In genomic region chr20:41145821-41146620, GRCh38 we compare ENCODE assay signal across 10 cellular contexts. TPM values are rescaled to one million over a fixed set of nuclear protein-coding genes. Genes with fewer than 3 reads are reported as not detected.
DNase-seq lines count a peak whose midpoint lies in the region; ATAC-seq and TF ChIP-seq lines count a peak whose summit lies in the region.
"Had no signal": no experiment of that assay in that cellular context is flagged by ENCODE, and none has a peak within 500 bp of the region (broad histone marks: within the 10 kb centered on the region; RNA-seq: fewer than 3 reads in every experiment).

No MANE protein-coding gene starts in this region.

- H3K23ac ChIP-seq in neuronal stem cell (ENCODE audit: low read depth, low read length, poor library complexity) = no peak overlapping the region

- TF ChIP-seq CTCF in spleen (IDR thresholded peaks at IDR 0.05 in 8 of 11, conservative IDR thresholded peaks at IDR 0.05 in 3 of 11) (no peak), mesothelial cell of epicardium (IDR thresholded peaks at IDR 0.05; ENCODE audit: unreplicated experiment) (no peak)

- peak overlapping the region; percentile 72 for H3K27ac Mint-ChIP-seq in activated naive CD8-positive, alpha-beta T cell treated with anti-CD3 and anti-CD28 coated beads for 36 hours
- H3K27ac Mint-ChIP-seq in mesothelial cell of epicardium = no peak overlapping the region

- H3K9me3 Mint-ChIP-seq in activated naive CD8-positive, alpha-beta T cell treated with anti-CD3 and anti-CD28 coated beads for 36 hours = no peaks in the 10 kb centered on the region
- no peaks in the 10 kb centered on the region for H3K9me3 Mint-ChIP-seq in mesothelial cell of epicardium

- H3K27ac ChIP-seq in spleen (peak overlapping the region; percentile 35 to 98 (median 56)), neuronal stem cell (replicated peaks; ENCODE audit: low read length) (no peak overlapping the region)
- H3K27ac ChIP-seq: HL-60 had no signal

- H3K4me3 ChIP-seq in MG63 (no peak overlapping the region), spleen (peak overlapping the region in 1 of 8 donors; percentile 7), neuronal stem cell (ENCODE audit: low read length in 2 of 2) (no peak overlapping the region)

- 65 to 81% (median 77%) methylated on average over 9 to 12 of the region's 12 CpGs for WGBS in spleen, 5 donors
- no CpG with 5 or more reads among the region's 12 CpGs for WGBS in neuronal stem cell (ENCODE audit: extremely low coverage in 2 of 2, insufficient read length in 2 of 2, insufficient replicate concordance in 1 of 2), 2 donors

- peak; percentile 37 for ATAC-seq in left ventricle myocardium superior
- no peak for ATAC-seq in HG03097 (IDR thresholded peaks at IDR 0.05; ENCODE audit: low FRiP score, unreplicated experiment)

- H3K9ac ChIP-seq in neuronal stem cell (ENCODE audit: low read depth, low read length, poor library complexity) = no peak overlapping the region

- no peak overlapping the region for H2AFZ ChIP-seq in neuronal stem cell (ENCODE audit: low read length)

- TF ChIP-seq POLR2A in spleen (IDR thresholded peaks at IDR 0.05) = no peak

- peaks cover 28% of the 10 kb centered on the region for H3K79me1 ChIP-seq in neuronal stem cell (ENCODE audit: low read depth, low read length)

- H4K91ac ChIP-seq in neuronal stem cell (ENCODE audit: low read depth, low read length, poor library complexity) = no peak overlapping the region

- H3K4me1 Mint-ChIP-seq in activated naive CD8-positive, alpha-beta T cell treated with anti-CD3 and anti-CD28 coated beads for 36 hours = peaks cover 91% of the 10 kb centered on the region
- H3K4me1 Mint-ChIP-seq in mesothelial cell of epicardium = peaks cover 32% of the 10 kb centered on the region

- H3K4me1 ChIP-seq in spleen (peaks cover 65 to 100% (median 93%) of the 10 kb centered on the region in 6 donors), neuronal stem cell (ENCODE audit: control insufficient read depth in 2 of 2, insufficient read depth in 1 of 2, low read depth in 1 of 2, low read length in 2 of 2) (peaks cover 5 to 13% of the 10 kb centered on the region in 2 donors)

- peaks cover 12% of the 10 kb centered on the region for H3K36me3 ChIP-seq in MG63
- peaks cover 0 to 7% (median 0%) of the 10 kb centered on the region in 6 donors for H3K36me3 ChIP-seq in spleen
- H3K36me3 ChIP-seq in neuronal stem cell (replicated peaks in 1 of 2; ENCODE audit: control insufficient read depth in 2 of 2, insufficient read depth in 2 of 2, low read length in 2 of 2) = peaks cover 2 to 95% of the 10 kb centered on the region in 2 donors

- peaks cover 66% of the 10 kb centered on the region for H3K36me3 Mint-ChIP-seq in activated naive CD8-positive, alpha-beta T cell treated with anti-CD3 and anti-CD28 coated beads for 36 hours
- H3K36me3 Mint-ChIP-seq in mesothelial cell of epicardium = peaks cover 15% of the 10 kb centered on the region

- DNase-seq in MG63 (peak; percentile 93), left ventricle myocardium superior (peak; percentile 63), spleen (peak; percentile 78), UCSD-AML1 (lab: John Stamatoyannopoulos, UW; ENCODE audit: unreplicated experiment) (no peak), neuronal stem cell (ENCODE audit: low spot score) (no peak), mesothelial cell of epicardium (ENCODE audit: low spot score in 2 of 2, unreplicated experiment in 2 of 2) (no peak)
- no peak for DNase-seq in activated naive CD8-positive, alpha-beta T cell treated with anti-CD3 and anti-CD28 coated beads for 36 hours
- DNase-seq: stimulated activated CD4-positive, alpha-beta T cell treated with anti-CD3 and anti-CD28 coated beads, Interleukin-1b, Interleukin-23, amount 100 ng/mL, for 48 hours had no signal

- no peak overlapping the region for H4K8ac ChIP-seq in neuronal stem cell (ENCODE audit: low read depth, low read length)

- intact Hi-C loops in left ventricle myocardium superior (cut with micrococcal nuclease) (no loop called here), spleen (cut with DNase I; ENCODE audit: low total_unique reads) (no loop called here)

- no peak overlapping the region for H2BK120ac ChIP-seq in neuronal stem cell (ENCODE audit: low read depth, low read length)

- no peak overlapping the region for H2BK15ac ChIP-seq in neuronal stem cell (ENCODE audit: low read length)

- no peak overlapping the region for H3K4ac ChIP-seq in neuronal stem cell (ENCODE audit: low read length)

- no peak overlapping the region for H3K14ac ChIP-seq in neuronal stem cell (ENCODE audit: low read length)

- no peak overlapping the region for H2AK5ac ChIP-seq in neuronal stem cell (ENCODE audit: low read depth, low read length)

- H3K9me3 ChIP-seq in MG63 (no peaks in the 10 kb centered on the region), spleen (no peaks in the 10 kb centered on the region), neuronal stem cell (replicated peaks in 1 of 2; ENCODE audit: control insufficient read depth in 2 of 2, insufficient read depth in 1 of 2, low read depth in 1 of 2, low read length in 2 of 2) (no peaks in the 10 kb centered on the region)

- no peaks in the 10 kb centered on the region for H3K27me3 Mint-ChIP-seq in activated naive CD8-positive, alpha-beta T cell treated with anti-CD3 and anti-CD28 coated beads for 36 hours
- H3K27me3 Mint-ChIP-seq in mesothelial cell of epicardium (ENCODE audit: low read depth) = no peaks in the 10 kb centered on the region

- no peak overlapping the region for H2BK12ac ChIP-seq in neuronal stem cell (ENCODE audit: low read length)

- H3K27me3 ChIP-seq in MG63 (no peaks in the 10 kb centered on the region), spleen (replicated peaks in 1 of 7) (no peaks in the 10 kb centered on the region), neuronal stem cell (ENCODE audit: control insufficient read depth in 3 of 3, insufficient read depth in 3 of 3, low read depth in 1 of 3, low read length in 3 of 3) (no peaks in the 10 kb centered on the region)

- no peak overlapping the region for H3K4me2 ChIP-seq in neuronal stem cell (ENCODE audit: insufficient read depth, low read length, poor library complexity, severe bottlenecking)

- H3K4me3 Mint-ChIP-seq in activated naive CD8-positive, alpha-beta T cell treated with anti-CD3 and anti-CD28 coated beads for 36 hours = peak overlapping the region; percentile 1
- H3K4me3 Mint-ChIP-seq in mesothelial cell of epicardium = no peak overlapping the region

- H3K18ac ChIP-seq in neuronal stem cell (ENCODE audit: low read length) = no peak overlapping the region

- no peak overlapping the region for H2BK5ac ChIP-seq in neuronal stem cell (ENCODE audit: low read length)

RNA-seq across cellular contexts. Expression of gene PLCG1, which starts 8.7 kb away (rescaled TPM):
- total RNA-seq in MG63 (2014; rRNA removed; shearing (Covaris generic); ENCODE audit: low replicate concordance) = 35.8 and 99.5 TPM in 2 replicates
- 100 to 1,000 TPM; 156 to 162 TPM for total RNA-seq in activated naive CD8-positive, alpha-beta T cell treated with anti-CD3 and anti-CD28 coated beads for 36 hours
- total RNA-seq in left ventricle myocardium superior = 56.5 TPM
- 100 to 1,000 TPM in 6 of 7 donors, 10 to 100 TPM in 1; 96.7 to 144 (median 134) TPM for total RNA-seq in spleen
- polyA plus RNA-seq in spleen = 10 to 100 TPM; 28.0 to 51.3 (median 29.3) TPM
- polyA plus RNA-seq in neuronal stem cell (2013, experiment 1 of 2) = 138 TPM
- polyA plus RNA-seq in neuronal stem cell (2013, experiment 2 of 2) = 134 TPM
- total RNA-seq in mesothelial cell of epicardium = 286 to 307 TPM (median 301 TPM) in 3 replicates

Comparison
In these comparisons a context has a peak if more than half of its experiments do, and no peak if none do; other contexts are left out.
1. DNase-seq: peak in MG63 (single experiment), left ventricle myocardium superior (single experiment) and spleen (single experiment); none in activated naive CD8-positive, alpha-beta T cell treated with anti-CD3 and anti-CD28 coated beads for 36 hours (single experiment), UCSD-AML1 (single experiment), neuronal stem cell (single experiment) and mesothelial cell of epicardium (0 of 2).